Comparison of ENCODE assay signal across 18 cellular contexts in genomic region chr1:14441302-14441741, GRCh38.
DNase-seq lines count a peak whose midpoint lies in the region; ATAC-seq lines count a peak whose summit lies in the region.
"Had no signal": no experiment of that assay in that cellular context is flagged by ENCODE, and none has a peak within 500 bp of the region (broad histone marks: within the 10 kb centered on the region; RNA-seq: fewer than 3 reads in every experiment).

No MANE protein-coding gene starts in this region.

- no peaks in the 10 kb centered on the region for H3K27me3 ChIP-seq in skeletal muscle satellite cell (ENCODE audit: control insufficient read depth, insufficient read depth, low read length)
- H3K27me3 ChIP-seq: cardiac muscle cell, ovary had no signal

- peak overlapping the region; percentile 32 for H3K4me2 ChIP-seq in skeletal muscle satellite cell (ENCODE audit: low read length)

- H3K36me3 ChIP-seq in skeletal muscle satellite cell (ENCODE audit: insufficient read depth, low read length): no peaks in the 10 kb centered on the region
- H3K36me3 ChIP-seq: cardiac muscle cell, heart left ventricle, ovary had no signal

- H3K4me3 ChIP-seq in skeletal muscle satellite cell (ENCODE audit: low read length): no peak overlapping the region
- H3K4me3 ChIP-seq: cardiac muscle cell, heart left ventricle, ovary had no signal

- H3K9me3 ChIP-seq in skeletal muscle satellite cell (replicated peaks; ENCODE audit: low read length): no peaks in the 10 kb centered on the region
- H3K9me3 ChIP-seq: heart left ventricle, ovary had no signal

- DNase-seq in Daoy (ENCODE audit: low read depth) (peak; percentile 77), RPMI7951 (ENCODE audit: low read depth) (peak; percentile 54), fibroblast of gingiva (ENCODE audit: low read depth) (peak; percentile 76), NCI-H2107 treated with DMSO at 0.1 percent for 48 hours (lab: John Stamatoyannopoulos, UW; ENCODE audit: unreplicated experiment) (no peak), KG1 (lab: John Stamatoyannopoulos, UW) (no peak)
- DNase-seq: activated CD8-positive, alpha-beta memory T cell treated with anti-CD3 and anti-CD28 coated beads, Interleukin-2, amount 10 ng/mL, durations not matched to agents 7 days and 5 days; activated naive CD4-positive, alpha-beta T cell treated with anti-CD3 and anti-CD28 coated beads for 36 hours; CD4-positive, CD25-positive, alpha-beta regulatory T cell; heart left ventricle; kidney; NCI-H345; ovary; stimulated activated naive CD8-positive, alpha-beta T cell treated with anti-CD3 and anti-CD28 coated beads, Interleukin-15, amount 100 ng/mL, for 72 hours had no signal

- H3K9ac ChIP-seq in skeletal muscle satellite cell (ENCODE audit: low read depth, low read length): peak overlapping the region; percentile 9

- ATAC-seq in GM21529 (IDR thresholded peaks at IDR 0.05; ENCODE audit: unreplicated experiment) (no peak), HG03280 (IDR thresholded peaks at IDR 0.05; ENCODE audit: unreplicated experiment) (no peak)
- ATAC-seq: activated CD8-positive, alpha-beta memory T cell treated with anti-CD3 and anti-CD28 coated beads, Interleukin-2, amount 10 ng/mL, durations not matched to agents 7 days and 5 days; heart left ventricle; stimulated activated naive CD8-positive, alpha-beta T cell treated with anti-CD3 and anti-CD28 coated beads, Interleukin-15, amount 100 ng/mL, for 72 hours; WTC11 had no signal

- peaks cover 41% of the 10 kb centered on the region for H3K4me1 ChIP-seq in skeletal muscle satellite cell (ENCODE audit: control insufficient read depth, insufficient read depth, low read length)
- H3K4me1 ChIP-seq: heart left ventricle had no signal

Comparison
In these comparisons a context has a peak if more than half of its experiments do, and no peak if none do; other contexts are left out.
1. DNase-seq: peak in Daoy (single experiment), RPMI7951 (single experiment) and fibroblast of gingiva (single experiment); none in NCI-H2107 treated with DMSO at 0.1 percent for 48 hours (single experiment) and KG1 (single experiment).